In the genomic region with DNA sequence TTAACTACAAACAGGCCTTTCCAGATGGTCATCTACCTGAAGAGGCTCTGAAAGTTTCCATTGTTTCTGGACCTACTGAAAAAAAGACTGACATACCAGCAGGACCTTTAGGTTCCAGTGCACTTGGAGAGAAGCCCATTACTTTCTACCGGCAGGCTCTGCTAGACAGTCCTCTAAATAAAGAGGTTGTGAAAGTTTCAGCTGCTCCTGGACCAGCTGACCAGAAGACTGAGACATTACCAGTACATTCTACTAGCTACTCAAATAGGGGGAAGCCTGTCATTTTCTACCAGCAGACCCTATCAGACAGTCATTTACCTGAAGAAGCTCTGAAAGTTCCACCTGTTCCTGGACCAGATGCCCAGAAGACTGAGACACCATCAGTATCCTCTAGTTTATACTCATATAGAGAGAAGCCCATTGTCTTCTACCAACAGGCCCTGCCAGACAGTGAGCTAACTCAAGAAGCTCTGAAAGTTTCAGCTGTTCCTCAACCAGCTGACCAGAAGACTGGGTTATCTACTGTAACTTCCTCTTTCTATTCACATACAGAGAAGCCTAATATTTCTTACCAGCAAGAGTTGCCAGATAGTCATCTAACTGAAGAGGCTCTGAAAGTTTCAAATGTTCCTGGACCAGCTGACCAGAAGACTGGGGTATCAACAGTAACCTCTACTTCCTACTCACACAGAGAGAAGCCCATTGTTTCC, we compare ENCODE assay signal across 10 cellular contexts.
DNase-seq lines count a peak whose midpoint lies in the region; ATAC-seq and TF ChIP-seq lines count a peak whose summit lies in the region.
"Had no signal": no experiment of that assay in that cellular context is flagged by ENCODE, and none has a peak within 500 bp of the region (broad histone marks: within the 10 kb centered on the region; RNA-seq: fewer than 3 reads in every experiment).

No MANE protein-coding gene starts in this region.

- no peaks in the 10 kb centered on the region for H3K4me1 ChIP-seq in endodermal cell (ENCODE audit: control insufficient read depth, insufficient read depth, low read length)

- no peaks in the 10 kb centered on the region for H3K9me3 ChIP-seq in endodermal cell (ENCODE audit: control insufficient read depth, low read length)

- peaks cover 38% of the 10 kb centered on the region for H3K36me3 Mint-ChIP-seq in memory B cell
- H3K36me3 Mint-ChIP-seq in endodermal cell (ENCODE audit: low read depth): peaks cover 73% of the 10 kb centered on the region

- H3K9me3 Mint-ChIP-seq in memory B cell (no peaks in the 10 kb centered on the region), endodermal cell (no peaks in the 10 kb centered on the region)

- H3K4me1 Mint-ChIP-seq in memory B cell (no peaks in the 10 kb centered on the region), endodermal cell (no peaks in the 10 kb centered on the region)

- no peak for TF ChIP-seq CTCF in endodermal cell (conservative IDR thresholded peaks at IDR 0.05)

- peak; percentile 98 for ATAC-seq in GM19023 (IDR thresholded peaks at IDR 0.05; ENCODE audit: unreplicated experiment)
- peak; percentile 95 for ATAC-seq in HG02588 (IDR thresholded peaks at IDR 0.05; ENCODE audit: unreplicated experiment)
- peak; percentile 94 for ATAC-seq in HG03469 (IDR thresholded peaks at IDR 0.05; ENCODE audit: unreplicated experiment)
- ATAC-seq in memory B cell (ENCODE audit: low read depth): peak; percentile 62

- H3K4me3 ChIP-seq in endodermal cell (ENCODE audit: low read length): no peak overlapping the region

- no peak overlapping the region for H3K9ac ChIP-seq in endodermal cell (ENCODE audit: extremely low read depth, low read length, poor library complexity, severe bottlenecking)

- WGBS in endodermal cell (ENCODE audit: insufficient coverage in 1 of 2, insufficient read length in 1 of 2), 2 experiments: 87% methylated on average over 1 of the region's 1 CpG; no CpG with 5 or more reads in 1 of the 2 experiments

- H3K27ac ChIP-seq in endodermal cell (ENCODE audit: low read depth, low read length): no peak overlapping the region

- no peaks in the 10 kb centered on the region for H3K27me3 ChIP-seq in endodermal cell (ENCODE audit: control insufficient read depth, insufficient read depth, low read length, poor library complexity, severe bottlenecking)

- no peaks in the 10 kb centered on the region for H3K27me3 Mint-ChIP-seq in memory B cell
- H3K27me3 Mint-ChIP-seq in endodermal cell (ENCODE audit: insufficient read depth): no peaks in the 10 kb centered on the region
- H3K27me3 Mint-ChIP-seq: IgD-negative memory B cell had no signal

- DNase-seq in memory B cell (ENCODE audit: low spot score in 2 of 2) (no peak), NCI-H1105 treated with DMSO at 0.1 percent for 48 hours (lab: John Stamatoyannopoulos, UW) (no peak), endodermal cell (no peak), NCI-H1436 treated with DMSO at 0.1 percent for 48 hours (lab: John Stamatoyannopoulos, UW) (no peak)
- no peak for DNase-seq in stimulated activated CD4-positive, alpha-beta T cell treated with anti-CD3 and anti-CD28 coated beads, Interleukin-4, amount 100 ng/mL, for 1 hour
- DNase-seq: activated CD4-positive, alpha-beta T cell treated with anti-CD3 and anti-CD28 coated beads, Interleukin-2, amount 50 U/mL, for 48 hours had no signal

- H3K4me3 Mint-ChIP-seq in memory B cell (no peak overlapping the region), endodermal cell (no peak overlapping the region)
- H3K4me3 Mint-ChIP-seq: IgD-negative memory B cell had no signal

- H3K27ac Mint-ChIP-seq in memory B cell (no peak overlapping the region), endodermal cell (no peak overlapping the region)
- H3K27ac Mint-ChIP-seq: IgD-negative memory B cell had no signal

- H3K36me3 ChIP-seq in endodermal cell (ENCODE audit: control insufficient read depth, insufficient read depth, low read length): peaks cover 70% of the 10 kb centered on the region
